In the genomic region with DNA sequence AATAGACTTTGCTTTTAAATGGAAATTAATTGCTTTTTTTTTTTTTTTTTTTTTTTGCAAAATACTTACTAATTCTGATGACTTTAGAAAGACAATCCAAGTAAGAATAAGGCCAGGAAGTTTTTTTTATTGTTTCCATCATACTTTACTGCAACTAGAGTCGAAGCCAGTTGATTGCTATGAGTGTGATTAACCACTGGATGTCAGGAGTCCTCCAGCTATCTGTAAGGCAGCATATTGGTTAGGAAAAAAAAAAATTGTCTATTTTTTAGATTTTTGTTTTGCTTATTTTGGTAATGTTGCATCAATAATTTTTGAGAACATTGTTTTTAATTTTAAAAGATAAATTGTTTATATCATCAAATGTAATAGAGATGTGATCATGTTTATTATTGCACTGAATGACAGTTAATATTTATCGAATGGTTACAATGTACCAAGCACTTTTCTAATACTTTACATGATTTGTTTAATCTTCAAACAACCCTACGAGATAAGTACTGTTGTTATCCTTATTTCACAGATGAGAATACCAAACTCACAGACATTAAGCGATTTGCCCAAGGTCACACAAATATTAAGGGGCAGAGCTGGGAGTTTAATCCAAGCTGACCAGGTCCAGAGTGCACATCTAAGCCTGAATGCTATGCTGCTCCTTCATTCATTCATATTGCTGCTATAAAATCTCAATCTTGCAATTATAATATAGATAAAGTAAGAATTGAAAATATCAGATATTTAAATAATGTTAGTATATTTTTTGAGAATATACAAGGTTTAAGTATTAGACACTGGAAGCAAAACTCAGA, we compare ENCODE assay signal across 8 cellular contexts. TPM values are rescaled to one million over a fixed set of nuclear protein-coding genes. Genes with fewer than 3 reads are reported as not detected.
DNase-seq lines count a peak whose midpoint lies in the region; TF ChIP-seq lines count a peak whose summit lies in the region.

No MANE protein-coding gene starts in this region.

- no peaks in the 10 kb centered on the region for H3K27me3 Mint-ChIP-seq in mesothelial cell of epicardium (ENCODE audit: low read depth)

- peaks cover 3% of the 10 kb centered on the region for H3K9me3 Mint-ChIP-seq in mesothelial cell of epicardium

- H3K27ac Mint-ChIP-seq in mesothelial cell of epicardium, result no peak overlapping the region

- no peak overlapping the region for H3K4me3 Mint-ChIP-seq in mesothelial cell of epicardium

- DNase-seq in SIG-M5 treated with dmso at 0.1 percent for 504 hours (lab: John Stamatoyannopoulos, UW; ENCODE audit: unreplicated experiment) (peak; percentile 5), SIG-M5 (lab: John Stamatoyannopoulos, UW) (no peak), LoVo (ENCODE audit: low spot score) (peak; percentile 39), cardiac fibroblast (ENCODE audit: low read depth in 2 of 2) (peak; percentile 76), mesothelial cell of epicardium (ENCODE audit: low spot score in 2 of 2, unreplicated experiment in 2 of 2) (no peak), SKM-1 treated with dmso at 0.1 percent for 144 hours (lab: John Stamatoyannopoulos, UW; ENCODE audit: unreplicated experiment) (no peak), NCI-H510A (lab: John Stamatoyannopoulos, UW) (no peak)
- no peak for DNase-seq in activated T-cell treated with anti-CD3 and anti-CD28 coated beads, Interleukin-2, amount 50 U/mL, for 1 hour

- no peaks in the 10 kb centered on the region for H3K36me3 Mint-ChIP-seq in mesothelial cell of epicardium

- no peak overlapping the region for H3K4me3 ChIP-seq in cardiac fibroblast (replicated peaks in 1 of 2; ENCODE audit: low read depth in 2 of 2, low read length in 2 of 2)

- peaks cover 19% of the 10 kb centered on the region for H3K4me1 Mint-ChIP-seq in mesothelial cell of epicardium

- TF ChIP-seq CTCF in cardiac fibroblast (IDR thresholded peaks at IDR 0.05; ENCODE audit: low read depth, low read length), result peak; percentile 64
- peak; percentile 30 for TF ChIP-seq CTCF in mesothelial cell of epicardium (IDR thresholded peaks at IDR 0.05; ENCODE audit: unreplicated experiment)

RNA-seq across cellular contexts. Expression of gene LMOD2, which starts 19.9 kb away (rescaled TPM):
- not detected in 3 replicates for total RNA-seq in mesothelial cell of epicardium

RNA-seq across cellular contexts. Expression of gene ASB15, which starts 34.1 kb away (rescaled TPM):
- not detected in 3 replicates for total RNA-seq in mesothelial cell of epicardium

Comparison
In these comparisons a context has a peak if more than half of its experiments do, and no peak if none do; other contexts are left out.
1. DNase-seq: peak in SIG-M5 treated with dmso at 0.1 percent for 504 hours (single experiment), LoVo (single experiment) and cardiac fibroblast (2 of 2); none in SIG-M5 (single experiment), mesothelial cell of epicardium (0 of 2), SKM-1 treated with dmso at 0.1 percent for 144 hours (single experiment), NCI-H510A (single experiment) and activated T-cell treated with anti-CD3 and anti-CD28 coated beads, Interleukin-2, amount 50 U/mL, for 1 hour (single experiment).